8 cellular contexts compared by ENCODE assay signal in genomic region chr17:31388770-31389672, GRCh38. TPM values are rescaled to one million over a fixed set of nuclear protein-coding genes. Genes with fewer than 3 reads are reported as not detected.
DNase-seq lines count a peak whose midpoint lies in the region; ATAC-seq, FAIRE-seq and TF ChIP-seq lines count a peak whose summit lies in the region.

No MANE protein-coding gene starts in this region.

- H3K36me3 ChIP-seq in Caco-2 (ENCODE audit: control insufficient read depth, insufficient read depth, low read length) (no peaks in the 10 kb centered on the region), WERI-Rb-1 (no peaks in the 10 kb centered on the region; the same call in 1 of the 2 replicates)

- POLR2A ChIA-PET in Caco-2 (lab: Charles Lee), result no interaction called here

- intact Hi-C loops in Caco-2 (cut with micrococcal nuclease; ENCODE audit: unreplicated experiment), result loop anchor here (1.0 kb wide), 1 partner anchor 136 kb away; no protein-coding TSS in a partner anchor

- H3K27me3 Mint-ChIP-seq in Caco-2 (ENCODE audit: insufficient read depth, unreplicated experiment) (peaks cover 12% of the 10 kb centered on the region), chondrocyte (ENCODE audit: low read depth) (peaks cover 14% of the 10 kb centered on the region), memory B cell (peaks cover 15% of the 10 kb centered on the region), type B pancreatic cell (peaks cover 46% of the 10 kb centered on the region)

- no peaks in the 10 kb centered on the region for H3K9me3 Mint-ChIP-seq in Caco-2 (ENCODE audit: unreplicated experiment)
- no peaks in the 10 kb centered on the region for H3K9me3 Mint-ChIP-seq in chondrocyte (ENCODE audit: low read depth)
- no peaks in the 10 kb centered on the region for H3K9me3 Mint-ChIP-seq in memory B cell
- no peaks in the 10 kb centered on the region for H3K9me3 Mint-ChIP-seq in type B pancreatic cell

- H3K4me3 Mint-ChIP-seq in Caco-2 (ENCODE audit: unreplicated experiment) (no peak overlapping the region), chondrocyte (ENCODE audit: unreplicated experiment) (no peak overlapping the region), memory B cell (no peak overlapping the region), type B pancreatic cell (no peak overlapping the region)

- H3K27me3 ChIP-seq in Caco-2 (replicated peaks; ENCODE audit: control insufficient read depth, insufficient read depth, low read length) (peaks cover 2% of the 10 kb centered on the region), WERI-Rb-1 (ENCODE audit: insufficient read depth, low read depth, severe bottlenecking) (no peaks in the 10 kb centered on the region)

- peak; percentile 87 to 93 for TF ChIP-seq CTCF in Caco-2 (IDR thresholded peaks at IDR 0.05; ENCODE audit: insufficient read depth in 1 of 2, low read depth in 1 of 2, low read length in 1 of 2, severe bottlenecking in 1 of 2, unreplicated experiment in 1 of 2)
- peak; percentile 91 for TF ChIP-seq CTCF in WERI-Rb-1 (IDR thresholded peaks at IDR 0.05; ENCODE audit: low read depth, low read length)
- TF ChIP-seq CTCF in chondrocyte (IDR thresholded peaks at IDR 0.05), result peak; percentile 84
- peak; percentile 84 for TF ChIP-seq CTCF in type B pancreatic cell (conservative IDR thresholded peaks at IDR 0.05)

- peak; percentile 40 for FAIRE-seq in HTR-8/SVneo (lab: Jason Lieb, UNC)

- peaks cover 11% of the 10 kb centered on the region for H3K36me3 Mint-ChIP-seq in Caco-2 (ENCODE audit: insufficient read depth, unreplicated experiment)
- no peaks in the 10 kb centered on the region for H3K36me3 Mint-ChIP-seq in chondrocyte (ENCODE audit: low read depth)
- no peaks in the 10 kb centered on the region for H3K36me3 Mint-ChIP-seq in memory B cell
- no peaks in the 10 kb centered on the region for H3K36me3 Mint-ChIP-seq in type B pancreatic cell

- no peak overlapping the region for H3K27ac ChIP-seq in WERI-Rb-1

- BruUV-seq in Caco-2 (replicated peaks; lab: Mats Ljungman, UMichigan), result no TSS peak

- CTCF ChIA-PET in Caco-2 (lab: Charles Lee), result interaction anchor here (0.5 to 2.2 kb wide), 11 partner anchors 9 to 1093 kb away, joined by 3 to 12 read pairs (median 3); no protein-coding TSS in a partner anchor

- H3K27ac Mint-ChIP-seq in Caco-2 (ENCODE audit: unreplicated experiment), result no peak overlapping the region
- no peak overlapping the region for H3K27ac Mint-ChIP-seq in chondrocyte (ENCODE audit: unreplicated experiment)
- H3K27ac Mint-ChIP-seq in memory B cell, result no peak overlapping the region
- H3K27ac Mint-ChIP-seq in type B pancreatic cell, result no peak overlapping the region

- no peaks in the 10 kb centered on the region for H3K4me1 ChIP-seq in Caco-2

- no peaks in the 10 kb centered on the region for H3K4me1 Mint-ChIP-seq in Caco-2 (ENCODE audit: low read depth, unreplicated experiment)
- peaks cover 13% of the 10 kb centered on the region for H3K4me1 Mint-ChIP-seq in chondrocyte (ENCODE audit: low read depth)
- peaks cover 11% of the 10 kb centered on the region for H3K4me1 Mint-ChIP-seq in memory B cell
- H3K4me1 Mint-ChIP-seq in type B pancreatic cell (ENCODE audit: unreplicated experiment), result peaks cover 7% of the 10 kb centered on the region

- ATAC-seq in memory B cell (ENCODE audit: low read depth), result peak; percentile 68
- no peak for ATAC-seq in HG03460 (IDR thresholded peaks at IDR 0.05; ENCODE audit: unreplicated experiment)
- ATAC-seq in HG03457 (IDR thresholded peaks at IDR 0.05; ENCODE audit: unreplicated experiment), result no peak

- H3K4me3 ChIP-seq in Caco-2 (ENCODE audit: low read depth, low read length), result no peak overlapping the region
- H3K4me3 ChIP-seq in WERI-Rb-1 (ENCODE audit: low read depth, low read length), result no peak overlapping the region

- peak in 1 of 2 experiments; percentile 63 for DNase-seq in Caco-2
- DNase-seq in HTR-8/SVneo (ENCODE audit: insufficient read length, low spot score), result peak; percentile 72
- DNase-seq in WERI-Rb-1, result peak; percentile 47
- no peak for DNase-seq in chondrocyte (ENCODE audit: low spot score)
- peak; percentile 42 to 61 for DNase-seq in memory B cell (ENCODE audit: low spot score in 2 of 2)
- DNase-seq in type B pancreatic cell (ENCODE audit: extremely low spot score, unreplicated experiment), result peak; percentile 71

- H3K9me3 ChIP-seq in Caco-2 (no peaks in the 10 kb centered on the region), WERI-Rb-1 (ENCODE audit: severe bottlenecking) (no peaks in the 10 kb centered on the region)

RNA-seq across cellular contexts. Expression of gene RAB11FIP4, which starts 2.5 kb away (rescaled TPM):
- total RNA-seq in Caco-2 (2022) (84.2 and 90.3 TPM in 2 replicates), chondrocyte (0.30 to 0.94 TPM (median 0.59 TPM) in 3 replicates), type B pancreatic cell (ENCODE audit: low replicate concordance) (32.4 and 44.7 TPM in 2 replicates)

Comparison
In these comparisons a context has a peak if more than half of its experiments do, and no peak if none do; other contexts are left out.
1. RNA of gene RAB11FIP4, which starts 2.5 kb away (total RNA-seq): 84.2 to 90.3 TPM in Caco-2 and 32.4 to 44.7 TPM in type B pancreatic cell; 0.30 to 0.94 TPM in chondrocyte; every median in the first group is over 10 times any median in the second.
2. Peak in every context shown above with its lines, with median percentiles within 50 percentile points of each other: CTCF ChIP-seq.